27 cellular contexts compared by ENCODE assay signal in the genomic region with DNA sequence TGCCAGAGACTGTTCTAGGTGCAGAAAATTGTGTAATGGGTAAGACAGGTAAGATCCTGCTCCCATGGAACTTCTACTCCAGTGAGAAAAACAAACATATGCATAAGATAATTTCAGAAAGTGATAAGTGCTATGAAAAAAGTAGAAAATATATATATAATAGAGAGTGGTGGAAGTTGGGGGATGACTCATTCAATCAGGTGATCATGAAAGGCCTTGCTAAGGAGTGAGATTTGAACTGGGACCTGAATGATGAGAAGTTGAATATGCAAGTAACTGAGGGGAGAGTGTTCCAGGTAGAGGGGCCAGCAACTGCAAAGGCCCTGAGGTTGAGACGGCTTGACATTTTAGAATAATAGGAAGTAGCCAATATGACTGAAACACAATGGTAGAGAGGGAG.
"Had no signal": no experiment of that assay in that cellular context is flagged by ENCODE, and none has a peak within 500 bp of the region (broad histone marks: within the 10 kb centered on the region; RNA-seq: fewer than 3 reads in every experiment).

No MANE protein-coding gene starts in this region.

- H2AFZ ChIP-seq: neural progenitor cell had no signal

- H3K4me1 ChIP-seq: pancreas, prostate gland, uterus had no signal

- H3K4me3 ChIP-seq: left lung, lung, neural progenitor cell, pancreas, prostate gland, skin epidermis, tibial nerve, uterus had no signal

- DNase-seq: hypothalamus; immature natural killer cell; kidney; left colon; left lung; mesendoderm; naive B cell; natural killer cell; nephron progenitor cell; pancreas; posterior cingulate gyrus; retina; right cardiac atrium; stimulated activated CD4-positive, alpha-beta T cell treated with anti-CD3 and anti-CD28 coated beads, Interleukin-4, amount 100 ng/mL, for 24 hours; stimulated activated CD8-positive, alpha-beta memory T cell treated with anti-CD3 and anti-CD28 coated beads, Interleukin-4, amount 100 ng/mL, for 48 hours; stimulated activated naive CD4-positive, alpha-beta T cell treated with Interleukin-2 at 50 U/mL for 16 hours; stimulated activated naive CD8-positive, alpha-beta T cell treated with anti-CD3 and anti-CD28 coated beads, Interleukin-15, amount 100 ng/mL, for 72 hours; substantia nigra; uterus had no signal

- H3K9me3 ChIP-seq: left lung, pancreas, prostate gland, tibial nerve, uterus had no signal

- FAIRE-seq: islet of Langerhans, kidney, pancreas had no signal

- H3K4me2 ChIP-seq: neural progenitor cell had no signal

- H3K27ac ChIP-seq: neural progenitor cell, pancreas, prostate gland, tibial nerve, uterus had no signal

- ATAC-seq: left colon; left lung; natural killer cell; pancreas; right cardiac atrium; sciatic nerve; stimulated activated memory B cell treated with anti-CD40 and anti-IgM and Interleukin-4, amounts not matched to agents 10 μg/mL and 1 μg/mL and 100 μg/mL, for 72 hours; stimulated activated naive CD8-positive, alpha-beta T cell treated with anti-CD3 and anti-CD28 coated beads, Interleukin-15, amount 100 ng/mL, for 72 hours had no signal

- H3K36me3 ChIP-seq: left lung, neural progenitor cell, pancreas, prostate gland, tibial nerve, uterus had no signal

- H3K27me3 ChIP-seq: left lung, neural progenitor cell, pancreas, tibial nerve, uterus had no signal

- H3K9ac ChIP-seq: neural progenitor cell had no signal
